Comparison of ENCODE assay signal across 20 cellular contexts in genomic region chr7:110718514-110719205, GRCh38.
"Had no signal": no experiment of that assay in that cellular context is flagged by ENCODE, and none has a peak within 500 bp of the region (broad histone marks: within the 10 kb centered on the region; RNA-seq: fewer than 3 reads in every experiment).

No MANE protein-coding gene starts in this region.

- H3K27me3 Mint-ChIP-seq: activated CD4-positive, alpha-beta memory T cell treated with anti-CD3 and anti-CD28 coated beads, Interleukin-2, amount 10 ng/mL, durations not matched to agents 7 days and 5 days; central memory CD8-positive, alpha-beta T cell; naive B cell had no signal

- H3K27ac ChIP-seq: body of pancreas, coronary artery, pancreas, sigmoid colon, thyroid gland had no signal

- ATAC-seq: activated naive CD4-positive, alpha-beta T cell treated with anti-CD3 and anti-CD28 coated beads, Interleukin-2, amount 50 U/mL, for 72 hours; activated T-cell treated with anti-CD3 and anti-CD28 coated beads, Interleukin-2, amount 50 U/mL, for 4 hours; body of pancreas; left lobe of liver; pancreas had no signal

- H3K27ac Mint-ChIP-seq: activated CD4-positive, alpha-beta memory T cell treated with anti-CD3 and anti-CD28 coated beads, Interleukin-2, amount 10 ng/mL, durations not matched to agents 7 days and 5 days had no signal

- H3K4me3 ChIP-seq: body of pancreas, coronary artery, pancreas, sigmoid colon, thyroid gland had no signal

- H3K4me1 ChIP-seq: body of pancreas, pancreas, sigmoid colon, thyroid gland had no signal

- H3K27me3 ChIP-seq: body of pancreas, pancreas, sigmoid colon, thyroid gland had no signal

- DNase-seq: activated CD4-positive, alpha-beta memory T cell treated with anti-CD3 and anti-CD28 coated beads, Interleukin-2, amount 10 ng/mL, durations not matched to agents 7 days and 5 days; activated CD4-positive, alpha-beta T cell treated with anti-CD3 and anti-CD28 coated beads for 4 hours; activated gamma-delta T cell; activated T-cell treated with anti-CD3 and anti-CD28 coated beads, Interleukin-2, amount 50 U/mL, for 4 hours; amygdala; body of pancreas; effector CD4-positive, alpha-beta T cell; foreskin fibroblast; hippocampal formation; islet precursor cell; naive B cell; pancreas; sigmoid colon; stimulated activated CD4-positive, alpha-beta T cell treated with anti-CD3 and anti-CD28 coated beads, Interleukin-1b, Interleukin-23, amount 100 ng/mL, for 48 hours; T-helper 2 cell; thyroid gland had no signal

- H3K9me3 Mint-ChIP-seq: activated CD4-positive, alpha-beta memory T cell treated with anti-CD3 and anti-CD28 coated beads, Interleukin-2, amount 10 ng/mL, durations not matched to agents 7 days and 5 days had no signal

- H3K36me3 ChIP-seq: pancreas, sigmoid colon, thyroid gland had no signal

- H3K4me3 Mint-ChIP-seq: activated CD4-positive, alpha-beta memory T cell treated with anti-CD3 and anti-CD28 coated beads, Interleukin-2, amount 10 ng/mL, durations not matched to agents 7 days and 5 days; activated T-cell treated with anti-CD3 and anti-CD28 coated beads, Interleukin-2, amount 50 U/mL, for 4 hours; central memory CD8-positive, alpha-beta T cell; naive B cell had no signal

- H3K4me1 Mint-ChIP-seq: activated CD4-positive, alpha-beta memory T cell treated with anti-CD3 and anti-CD28 coated beads, Interleukin-2, amount 10 ng/mL, durations not matched to agents 7 days and 5 days; central memory CD8-positive, alpha-beta T cell; naive B cell had no signal

- H3K9me3 ChIP-seq: body of pancreas, pancreas, sigmoid colon, thyroid gland had no signal
